Comparison of ENCODE assay signal across 9 cellular contexts in the genomic region with DNA sequence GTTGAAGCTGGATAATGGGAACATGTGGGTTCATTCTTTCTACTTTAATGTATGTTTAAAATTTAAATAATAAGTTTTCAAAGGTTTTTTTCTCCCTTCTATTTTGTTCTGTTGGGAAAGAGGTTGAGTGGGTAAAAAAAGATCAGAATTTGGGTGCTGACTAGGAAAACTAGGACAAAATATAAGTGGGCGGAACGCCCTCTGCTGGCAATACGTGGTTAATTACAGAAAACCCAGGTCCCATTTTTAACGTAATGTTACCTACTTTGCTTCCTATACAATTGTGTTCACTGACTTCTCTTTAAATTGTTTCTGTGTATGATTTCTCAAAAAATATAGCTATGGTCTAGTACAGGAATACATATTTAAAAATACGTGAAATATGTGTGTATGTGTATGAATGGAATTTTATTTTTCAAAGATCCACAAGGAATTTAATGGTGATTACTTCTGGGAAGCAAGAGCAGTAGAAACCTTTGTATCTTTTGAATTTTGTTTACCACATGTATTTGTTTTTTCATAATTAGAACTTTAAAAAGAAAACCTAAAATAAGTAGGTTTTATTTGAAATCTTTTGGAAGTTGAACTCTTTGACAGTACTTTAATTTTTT. TPM values are rescaled to one million over a fixed set of nuclear protein-coding genes. Genes with fewer than 3 reads are reported as not detected.
DNase-seq lines count a peak whose midpoint lies in the region; ATAC-seq and TF ChIP-seq lines count a peak whose summit lies in the region.
"Had no signal": no experiment of that assay in that cellular context is flagged by ENCODE, and none has a peak within 500 bp of the region (broad histone marks: within the 10 kb centered on the region; RNA-seq: fewer than 3 reads in every experiment).

No MANE protein-coding gene starts in this region.

- peaks cover 27 to 44% (median 39%) of the 10 kb centered on the region in 7 donors for H3K4me1 Mint-ChIP-seq in naive thymus-derived CD4-positive, alpha-beta T cell

- H3K27ac ChIP-seq in naive thymus-derived CD4-positive, alpha-beta T cell (ENCODE audit: low read depth, low read length), result no peak overlapping the region
- no peak overlapping the region for H3K27ac ChIP-seq in testis

- 29 to 37% methylated on average over 5 of the region's 5 CpGs for WGBS in testis, 2 donors

- intact Hi-C loops in naive thymus-derived CD4-positive, alpha-beta T cell (cut with micrococcal nuclease), result loop anchor here (1.0 to 2.0 kb wide), 4 partner anchors 9 to 795 kb away; partner anchors contain the start of genes ECD (in 2 of the 2), FAM149B1 (in 2 of the 2), P4HA1 (in 2 of the 2) and MICU1 (in 1 of the 2)
- intact Hi-C loops in testis (cut with DNase I; ENCODE audit: low total_unique reads), result no loop called here

- no peak overlapping the region for H3K4me3 ChIP-seq in AG04449 (ENCODE audit: low read depth, low read length)
- no peak overlapping the region for H3K4me3 ChIP-seq in naive thymus-derived CD4-positive, alpha-beta T cell (ENCODE audit: low read length)
- no peak overlapping the region for H3K4me3 ChIP-seq in testis

- peak overlapping the region in 1 of 10 donors; percentile 16 for H3K4me3 Mint-ChIP-seq in naive thymus-derived CD4-positive, alpha-beta T cell
- H3K4me3 Mint-ChIP-seq: stimulated activated effector memory CD8-positive, alpha-beta T cell treated with anti-CD3 and anti-CD28 coated beads, Interleukin-12 subunit alpha, Interleukin-12 subunit beta, amount 100 ng/mL, for 72 hours had no signal

- peak; percentile 86 for ATAC-seq in naive thymus-derived CD4-positive, alpha-beta T cell
- no peak for ATAC-seq in GM18498 (IDR thresholded peaks at IDR 0.05; ENCODE audit: unreplicated experiment)
- ATAC-seq: stimulated activated effector memory CD8-positive, alpha-beta T cell treated with anti-CD3 and anti-CD28 coated beads, Interleukin-12 subunit alpha, Interleukin-12 subunit beta, amount 100 ng/mL, for 72 hours had no signal

- H3K27me3 Mint-ChIP-seq in naive thymus-derived CD4-positive, alpha-beta T cell, result no peaks in the 10 kb centered on the region

- CTCF ChIA-PET in AG04449 (lab: Yijun Ruan, JAX), result interaction anchor here (0.6 to 5.6 kb wide), 31 partner anchors 10 to 794 kb away, joined by 3 to 58 read pairs (median 4); partner anchors contain the start of genes ECD, FAM149B1, NUDT13 and P4HA1
- CTCF ChIA-PET in naive thymus-derived CD4-positive, alpha-beta T cell (lab: Charles Lee), result interaction anchor here (0.7 to 5.0 kb wide), 10 partner anchors 10 to 804 kb away, joined by 3 to 46 read pairs (median 4); partner anchors contain the start of genes NUDT13 and P4HA1

- DNase-seq in AG04449 (ENCODE audit: low read depth, low spot score), result no peak
- DNase-seq in NCI-H460 (ENCODE audit: extremely low read depth, low read depth), result peak; percentile 50
- peak; percentile 18 for DNase-seq in activated CD8-positive, alpha-beta memory T cell treated with anti-CD3 and anti-CD28 coated beads, Interleukin-2, amount 50 U/mL, for 1 hour (ENCODE audit: extremely low read depth)
- peak; percentile 31 for DNase-seq in epidermal melanocyte (ENCODE audit: insufficient read length, low spot score)
- DNase-seq in naive thymus-derived CD4-positive, alpha-beta T cell, result peak in 8 of 9 donors; percentile 33 to 67 (median 58)
- peak; percentile 64 for DNase-seq in testis

- peaks cover 5 to 31% (median 22%) of the 10 kb centered on the region in 3 experiments for H3K36me3 ChIP-seq in naive thymus-derived CD4-positive, alpha-beta T cell (ENCODE audit: control insufficient read depth in 2 of 3, insufficient read depth in 3 of 3, low read length in 3 of 3)
- no peaks in the 10 kb centered on the region for H3K36me3 ChIP-seq in testis (ENCODE audit: low read depth, missing control alignments)

- POLR2A ChIA-PET in AG04449 (lab: Yijun Ruan, JAX), result no interaction called here
- POLR2A ChIA-PET in naive thymus-derived CD4-positive, alpha-beta T cell (lab: Charles Lee), result interaction anchor here (1.1 to 1.4 kb wide), 2 partner anchors 63 to 98 kb away, joined by 4 to 6 read pairs; no protein-coding TSS in a partner anchor

- H3K27me3 ChIP-seq in naive thymus-derived CD4-positive, alpha-beta T cell (ENCODE audit: control insufficient read depth in 2 of 2, insufficient read depth in 2 of 2, low read length in 2 of 2), result no peaks in the 10 kb centered on the region
- H3K27me3 ChIP-seq in testis, result no peaks in the 10 kb centered on the region

- no peak for TF ChIP-seq POLR2A in testis (IDR thresholded peaks at IDR 0.05)

- H3K36me3 Mint-ChIP-seq in naive thymus-derived CD4-positive, alpha-beta T cell, result peaks cover 3 to 22% (median 16%) of the 10 kb centered on the region in 5 donors

- H3K9me3 Mint-ChIP-seq in naive thymus-derived CD4-positive, alpha-beta T cell, result no peaks in the 10 kb centered on the region
- H3K9me3 Mint-ChIP-seq: stimulated activated effector memory CD8-positive, alpha-beta T cell treated with anti-CD3 and anti-CD28 coated beads, Interleukin-12 subunit alpha, Interleukin-12 subunit beta, amount 100 ng/mL, for 72 hours had no signal

- no peaks in the 10 kb centered on the region for H3K9me3 ChIP-seq in naive thymus-derived CD4-positive, alpha-beta T cell (ENCODE audit: control insufficient read depth in 2 of 3, low read length in 3 of 3)
- H3K9me3 ChIP-seq in testis, result no peaks in the 10 kb centered on the region

- H3K27ac Mint-ChIP-seq in naive thymus-derived CD4-positive, alpha-beta T cell, result peak overlapping the region in 3 of 9 donors; percentile 22 to 74 (median 42)
- H3K27ac Mint-ChIP-seq: stimulated activated effector memory CD8-positive, alpha-beta T cell treated with anti-CD3 and anti-CD28 coated beads, Interleukin-12 subunit alpha, Interleukin-12 subunit beta, amount 100 ng/mL, for 72 hours had no signal

- peaks cover 9 to 10% of the 10 kb centered on the region in 2 donors for H3K4me1 ChIP-seq in naive thymus-derived CD4-positive, alpha-beta T cell (ENCODE audit: control insufficient read depth in 2 of 2, insufficient read depth in 2 of 2, low read length in 2 of 2)
- peaks cover 11% of the 10 kb centered on the region for H3K4me1 ChIP-seq in testis

- TF ChIP-seq CTCF in AG04449 (IDR thresholded peaks at IDR 0.05; ENCODE audit: insufficient read depth, low read length, missing control alignments) (peak; percentile 50), GM12874 (IDR thresholded peaks at IDR 0.05; ENCODE audit: insufficient read depth, low read depth, low read length) (peak; percentile 62), testis (IDR thresholded peaks at IDR 0.05) (peak; percentile 73 to 77 (median 76))

RNA-seq across cellular contexts. Expression of gene ECD, which starts 8.7 kb away (rescaled TPM):
- total RNA-seq in NCI-H460 (2014; rRNA removed; shearing (Covaris generic)), result 36.6 and 43.2 TPM in 2 replicates
- polyA plus RNA-seq in NCI-H460 (2014; cell fraction: nucleus; rRNA removed), result 21.5 and 24.1 TPM in 2 replicates
- total RNA-seq in naive thymus-derived CD4-positive, alpha-beta T cell, result 10 to 100 TPM; 30.2 to 42.7 (median 33.1) TPM
- 10 to 100 TPM; 31.9 to 33.1 TPM for polyA plus RNA-seq in naive thymus-derived CD4-positive, alpha-beta T cell
- total RNA-seq in testis, result 10 to 100 TPM; 57.6 to 66.4 TPM
- 35.7 TPM for polyA plus RNA-seq in testis (ENCODE audit: insufficient read depth, low read depth, low replicate concordance)

RNA-seq across cellular contexts. Expression of gene FAM149B1, which starts 8.8 kb away (rescaled TPM):
- total RNA-seq in NCI-H460 (2014; rRNA removed; shearing (Covaris generic)), result 19.0 and 23.6 TPM in 2 replicates
- 16.4 and 26.4 TPM in 2 replicates for polyA plus RNA-seq in NCI-H460 (2014; cell fraction: nucleus; rRNA removed)
- 10 to 100 TPM; 13.7 to 21.0 (median 16.3) TPM for total RNA-seq in naive thymus-derived CD4-positive, alpha-beta T cell
- polyA plus RNA-seq in naive thymus-derived CD4-positive, alpha-beta T cell, result 1 to 10 TPM; 4.6 to 5.1 TPM
- 10 to 100 TPM; 28.7 to 42.0 TPM for total RNA-seq in testis
- 65.1 TPM for polyA plus RNA-seq in testis (ENCODE audit: insufficient read depth, low read depth, low replicate concordance)

RNA-seq across cellular contexts. Expression of gene NUDT13, which starts 48.9 kb away (rescaled TPM):
- 6.3 and 7.1 TPM in 2 replicates for total RNA-seq in NCI-H460 (2014; rRNA removed; shearing (Covaris generic))
- 5.1 and 12.8 TPM in 2 replicates for polyA plus RNA-seq in NCI-H460 (2014; cell fraction: nucleus; rRNA removed)
- 1 to 10 TPM; 1.2 to 3.5 (median 1.5) TPM for total RNA-seq in naive thymus-derived CD4-positive, alpha-beta T cell
- 1 to 10 TPM; 1.3 to 1.5 TPM for polyA plus RNA-seq in naive thymus-derived CD4-positive, alpha-beta T cell
- total RNA-seq in testis, result 1 to 10 TPM; 3.0 to 5.6 TPM
- polyA plus RNA-seq in testis (ENCODE audit: insufficient read depth, low read depth, low replicate concordance), result 5.9 TPM
